In genomic region chr7:42910306-42910705, GRCh38 we compare ENCODE assay signal across 13 cellular contexts. TPM values are rescaled to one million over a fixed set of nuclear protein-coding genes. Genes with fewer than 3 reads are reported as not detected.
DNase-seq lines count a peak whose midpoint lies in the region; ATAC-seq and TF ChIP-seq lines count a peak whose summit lies in the region.
"Had no signal": no experiment of that assay in that cellular context is flagged by ENCODE, and none has a peak within 500 bp of the region (broad histone marks: within the 10 kb centered on the region; RNA-seq: fewer than 3 reads in every experiment).

No MANE protein-coding gene starts in this region.

- 75% methylated on average over 2 of the region's 2 CpGs for WGBS in mammary epithelial cell (ENCODE audit: low coverage, missing lambda C conversion rate)

- no peaks in the 10 kb centered on the region for H3K9me3 ChIP-seq in CD4-positive, alpha-beta memory T cell (ENCODE audit: control insufficient read depth in 1 of 2, low read length in 2 of 2)
- no peaks in the 10 kb centered on the region for H3K9me3 ChIP-seq in Karpas-422 (ENCODE audit: low read length)
- H3K9me3 ChIP-seq in mammary epithelial cell (replicated peaks; ENCODE audit: insufficient read depth, low read length) = no peaks in the 10 kb centered on the region
- H3K9me3 ChIP-seq: SJSA1 had no signal

- DNase-seq in CD4-positive, alpha-beta memory T cell = no peak
- DNase-seq in Karpas-422 = no peak
- DNase-seq in mammary epithelial cell = no peak
- no peak for DNase-seq in SHP77 treated with DMSO at 0.1 percent for 48 hours (lab: John Stamatoyannopoulos, UW)
- DNase-seq in NCI-H345 (lab: John Stamatoyannopoulos, UW) = no peak
- no peak for DNase-seq in NOMO-1 treated with dmso at 0.1 percent for 144 hours (lab: John Stamatoyannopoulos, UW; ENCODE audit: unreplicated experiment)
- DNase-seq: activated CD4-positive, alpha-beta T cell treated with anti-CD3 and anti-CD28 coated beads for 36 hours; effector memory CD4-positive, alpha-beta T cell; NCI-H510A treated with DMSO at 0.1 percent for 48 hours; stimulated activated naive B cell treated with anti-CD40 and anti-IgM and Interleukin-4, amounts not matched to agents 10 μg/mL and 1 μg/mL and 100 μg/mL, for 72 hours had no signal

- dilution Hi-C loops in mammary epithelial cell (cut with HindIII; ENCODE audit: low sequenced_read_pairs) = no loop called here

- peaks cover 24% of the 10 kb centered on the region for H3K4me1 ChIP-seq in CD4-positive, alpha-beta memory T cell (ENCODE audit: insufficient read depth, low read length)
- H3K4me1 ChIP-seq in Karpas-422 (ENCODE audit: low read length) = peaks cover 22% of the 10 kb centered on the region
- H3K4me1 ChIP-seq in mammary epithelial cell (ENCODE audit: insufficient read depth, low read length) = peaks cover 33% of the 10 kb centered on the region

- intact Hi-C loops in CD4-positive, alpha-beta memory T cell (cut with micrococcal nuclease) = no loop called here
- intact Hi-C loops in mammary epithelial cell (cut with micrococcal nuclease) = no loop called here

- no peaks in the 10 kb centered on the region for H3K36me3 ChIP-seq in CD4-positive, alpha-beta memory T cell (ENCODE audit: insufficient read depth, low read length)
- H3K36me3 ChIP-seq in Karpas-422 (ENCODE audit: insufficient read depth, low read length) (no peaks in the 10 kb centered on the region), mammary epithelial cell (ENCODE audit: insufficient read depth, low read length) (peaks cover 5% of the 10 kb centered on the region)

- POLR2A ChIA-PET in CD4-positive, alpha-beta memory T cell (lab: Charles Lee; ENCODE audit: partially characterized antibody) = interaction anchor here (4.4 kb wide), 1 partner anchor 22 kb away, joined by 70 read pairs; the partner anchor contains the start of genes MRPL32 and PSMA2

- peaks cover 5 to 7% of the 10 kb centered on the region in 2 donors for H3K36me3 Mint-ChIP-seq in CD4-positive, alpha-beta memory T cell
- H3K36me3 Mint-ChIP-seq in nephron (ENCODE audit: low read depth) = peaks cover 28% of the 10 kb centered on the region

- H4K20me1 ChIP-seq in Karpas-422 (ENCODE audit: insufficient read depth, low read depth, low read length) = no peaks in the 10 kb centered on the region; the same call in 1 of the 2 replicates
- H4K20me1 ChIP-seq in mammary epithelial cell (ENCODE audit: insufficient read depth, low read length) = no peaks in the 10 kb centered on the region

- H3K9ac ChIP-seq in Karpas-422 (ENCODE audit: low read length) = no peak overlapping the region
- H3K9ac ChIP-seq in mammary epithelial cell (ENCODE audit: insufficient read depth, low read length) = no peak overlapping the region

- CTCF ChIA-PET in CD4-positive, alpha-beta memory T cell (lab: Charles Lee; ENCODE audit: partially characterized antibody) = interaction anchor here (0.8 to 1.2 kb wide), 3 partner anchors 22 to 389 kb away, joined by 3 read pairs; partner anchors contain the start of genes MRPL32 and PSMA2
- CTCF ChIA-PET in mammary epithelial cell (lab: Charles Lee; ENCODE audit: low non-redundant PET) = interaction anchor here (0.6 kb wide), 1 partner anchor 20 kb away, joined by 4 read pairs; no protein-coding TSS in a partner anchor

- H2AFZ ChIP-seq in Karpas-422 (ENCODE audit: low read length) (no peak overlapping the region), mammary epithelial cell (ENCODE audit: low read depth, low read length) (no peak overlapping the region)

- H3K4me1 Mint-ChIP-seq in CD4-positive, alpha-beta memory T cell = peaks cover 13 to 36% (median 24%) of the 10 kb centered on the region in 4 donors
- peaks cover 63% of the 10 kb centered on the region for H3K4me1 Mint-ChIP-seq in nephron

- H3K4me2 ChIP-seq in Karpas-422 (ENCODE audit: low read depth, low read length, poor library complexity, severe bottlenecking) (peak overlapping the region; percentile 91), mammary epithelial cell (ENCODE audit: insufficient read depth, low read depth, low read length) (peak overlapping the region; percentile 86)

- TF ChIP-seq CTCF in mammary epithelial cell (conservative IDR thresholded peaks at IDR 0.05 in 1 of 2, IDR thresholded peaks at IDR 0.05 in 1 of 2; ENCODE audit: extremely low read depth in 1 of 2, insufficient read depth in 1 of 2, low read depth in 1 of 2, low read length in 2 of 2) = no peak
- no peak for TF ChIP-seq CTCF in nephron (IDR thresholded peaks at IDR 0.05; ENCODE audit: unreplicated experiment in 3 of 3)

- no TSS peak for BruUV-seq in mammary epithelial cell (replicated peaks; lab: Mats Ljungman, UMichigan)

- no peaks in the 10 kb centered on the region for H3K9me3 Mint-ChIP-seq in CD4-positive, alpha-beta memory T cell
- no peaks in the 10 kb centered on the region for H3K9me3 Mint-ChIP-seq in nephron
- H3K9me3 Mint-ChIP-seq: stimulated activated naive B cell treated with anti-CD40 and anti-IgM and Interleukin-4, amounts not matched to agents 10 μg/mL and 1 μg/mL and 100 μg/mL, for 72 hours had no signal

- in situ Hi-C loops in mammary epithelial cell (cut with MboI; ENCODE audit: low sequenced_read_pairs in 2 of 2) = no loop called here

- no peaks in the 10 kb centered on the region for H3K27me3 Mint-ChIP-seq in CD4-positive, alpha-beta memory T cell
- no peaks in the 10 kb centered on the region for H3K27me3 Mint-ChIP-seq in nephron (ENCODE audit: low read depth)
- H3K27me3 Mint-ChIP-seq: activated CD4-positive, alpha-beta T cell treated with anti-CD3 and anti-CD28 coated beads for 36 hours; stimulated activated naive B cell treated with anti-CD40 and anti-IgM and Interleukin-4, amounts not matched to agents 10 μg/mL and 1 μg/mL and 100 μg/mL, for 72 hours had no signal

- peak overlapping the region in 3 of 7 donors; percentile 63 to 89 (median 77) for H3K27ac Mint-ChIP-seq in CD4-positive, alpha-beta memory T cell
- H3K27ac Mint-ChIP-seq in nephron = peak overlapping the region; percentile 91 to 93 (median 92)
- H3K27ac Mint-ChIP-seq: stimulated activated naive B cell treated with anti-CD40 and anti-IgM and Interleukin-4, amounts not matched to agents 10 μg/mL and 1 μg/mL and 100 μg/mL, for 72 hours had no signal

- H3K79me2 ChIP-seq in Karpas-422 (ENCODE audit: low read length) (peaks cover 6% of the 10 kb centered on the region; the same call in 1 of the 2 replicates), mammary epithelial cell (ENCODE audit: insufficient read depth, low read length) (peaks cover 20% of the 10 kb centered on the region)

- no peak overlapping the region for H3K4me3 ChIP-seq in CD4-positive, alpha-beta memory T cell (ENCODE audit: low read length in 2 of 2)
- H3K4me3 ChIP-seq in Karpas-422 (ENCODE audit: low read length) = no peak overlapping the region
- H3K4me3 ChIP-seq in mammary epithelial cell (replicated peaks in 1 of 3; ENCODE audit: insufficient read depth in 1 of 3, low read depth in 2 of 3, low read length in 3 of 3) = no peak overlapping the region

- no peak for ATAC-seq in HG03442 (IDR thresholded peaks at IDR 0.05; ENCODE audit: unreplicated experiment)
- ATAC-seq: activated CD4-positive, alpha-beta T cell treated with anti-CD3 and anti-CD28 coated beads for 36 hours; stimulated activated naive B cell treated with anti-CD40 and anti-IgM and Interleukin-4, amounts not matched to agents 10 μg/mL and 1 μg/mL and 100 μg/mL, for 72 hours had no signal

- peak overlapping the region in 6 of 8 donors; percentile 8 to 97 (median 91) for H3K4me3 Mint-ChIP-seq in CD4-positive, alpha-beta memory T cell
- peak overlapping the region; percentile 90 to 98 (median 96) for H3K4me3 Mint-ChIP-seq in nephron

- H3K27me3 ChIP-seq in CD4-positive, alpha-beta memory T cell (ENCODE audit: insufficient read depth, low read length) = no peaks in the 10 kb centered on the region
- H3K27me3 ChIP-seq in Karpas-422 (ENCODE audit: low read length) (no peaks in the 10 kb centered on the region), mammary epithelial cell (ENCODE audit: insufficient read depth, low read length) (no peaks in the 10 kb centered on the region)
- H3K27me3 ChIP-seq: SJSA1 had no signal

- no peak overlapping the region for H3K27ac ChIP-seq in CD4-positive, alpha-beta memory T cell (ENCODE audit: low read depth, low read length)
- H3K27ac ChIP-seq in Karpas-422 (ENCODE audit: low read length) (no peak overlapping the region), mammary epithelial cell (ENCODE audit: insufficient read depth, low read depth, low read length) (no peak overlapping the region)
- H3K27ac ChIP-seq: SJSA1 had no signal

- no peaks in the 10 kb centered on the region for H3K9me2 ChIP-seq in Karpas-422 (replicated peaks; ENCODE audit: insufficient read depth, low read length)

RNA-seq across cellular contexts. Expression of gene C7orf25, which starts 1.6 kb away (rescaled TPM):
- 1 to 10 TPM; 8.8 to 9.2 TPM for total RNA-seq in CD4-positive, alpha-beta memory T cell
- 1 to 10 TPM; 1.6 to 4.0 TPM for polyA plus RNA-seq in CD4-positive, alpha-beta memory T cell
- 1.1 and 1.8 TPM in 2 replicates for total RNA-seq in Karpas-422 (2014; rRNA removed; shearing (Covaris generic); ENCODE audit: low replicate concordance)
- total RNA-seq in mammary epithelial cell = 1 to 10 TPM; 7.0 to 8.2 TPM
- 6.1 TPM for polyA plus RNA-seq in mammary epithelial cell
- 2.5 TPM for polyA minus RNA-seq in mammary epithelial cell

RNA-seq across cellular contexts. Expression of gene PSMA2, which starts 21.7 kb away (rescaled TPM):
- total RNA-seq in CD4-positive, alpha-beta memory T cell = 10 to 100 TPM; 35.6 to 43.5 TPM
- 100 to 1,000 TPM; 245 to 353 TPM for polyA plus RNA-seq in CD4-positive, alpha-beta memory T cell
- 13.2 and 97.1 TPM in 2 replicates for total RNA-seq in Karpas-422 (2014; rRNA removed; shearing (Covaris generic); ENCODE audit: low replicate concordance)
- total RNA-seq in mammary epithelial cell = 10 to 100 TPM; 54.0 to 97.0 TPM
- polyA plus RNA-seq in mammary epithelial cell = 140 TPM
- polyA minus RNA-seq in mammary epithelial cell = 10.1 TPM

RNA-seq across cellular contexts. Expression of gene MRPL32, which starts 21.9 kb away (rescaled TPM):
- 10 to 100 TPM; 48.4 to 49.1 TPM for total RNA-seq in CD4-positive, alpha-beta memory T cell
- 10 to 100 TPM; 42.5 to 53.3 TPM for polyA plus RNA-seq in CD4-positive, alpha-beta memory T cell
- 41.6 and 67.6 TPM in 2 replicates for total RNA-seq in Karpas-422 (2014; rRNA removed; shearing (Covaris generic); ENCODE audit: low replicate concordance)
- total RNA-seq in mammary epithelial cell = 10 to 100 TPM; 29.2 to 77.0 TPM
- 66.5 TPM for polyA plus RNA-seq in mammary epithelial cell
- polyA minus RNA-seq in mammary epithelial cell = 0.93 TPM
